9 cellular contexts compared by ENCODE assay signal in the genomic region with DNA sequence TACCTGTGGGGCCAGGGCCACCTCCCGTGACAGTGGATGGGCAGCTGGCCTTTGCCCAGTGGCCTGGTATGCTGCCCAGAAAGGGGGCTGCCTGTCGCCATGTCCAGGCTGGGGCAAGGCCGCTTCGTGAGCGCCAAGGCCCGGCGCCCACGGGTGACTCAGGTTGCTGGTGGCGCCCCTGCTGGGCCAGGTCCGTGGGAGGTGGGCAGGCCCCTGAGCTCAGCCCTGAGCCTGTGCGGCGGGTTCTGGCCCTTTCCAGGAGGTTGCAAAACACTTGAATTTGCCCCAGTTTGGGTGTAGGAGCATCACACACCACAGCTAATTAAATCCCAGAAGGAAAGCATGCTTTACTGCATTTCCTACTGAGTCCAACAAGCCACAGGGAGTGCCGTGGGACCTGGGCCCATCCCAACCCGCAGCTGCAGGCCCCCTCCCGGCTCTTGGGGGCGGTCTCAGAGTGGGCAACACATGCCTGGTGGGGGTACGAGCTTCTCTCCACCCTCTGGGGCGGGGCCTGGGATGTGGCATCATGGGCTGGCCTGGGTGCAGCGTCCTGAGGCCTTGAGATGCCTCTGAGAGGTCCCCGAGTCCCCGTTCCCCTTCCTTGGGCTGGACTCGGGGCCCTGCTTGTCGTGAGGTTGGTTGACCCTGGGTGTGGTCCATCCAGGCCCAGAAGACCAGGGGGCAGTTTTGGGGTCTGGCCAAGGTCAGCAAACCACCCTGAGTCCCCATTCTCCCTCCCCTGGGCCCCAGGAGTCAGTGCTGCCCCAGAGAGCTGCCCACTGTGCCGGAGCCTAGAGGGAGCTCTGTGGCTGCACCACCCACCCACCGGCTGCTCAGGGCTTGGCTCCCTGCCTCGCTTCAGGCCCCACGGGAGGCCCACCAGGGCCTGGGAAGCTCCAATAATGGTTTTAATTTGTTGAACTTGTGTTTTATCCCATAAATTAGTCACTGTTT.
DNase-seq lines count a peak whose midpoint lies in the region; ATAC-seq and TF ChIP-seq lines count a peak whose summit lies in the region.
"Had no signal": no experiment of that assay in that cellular context is flagged by ENCODE, and none has a peak within 500 bp of the region (broad histone marks: within the 10 kb centered on the region; RNA-seq: fewer than 3 reads in every experiment).

No MANE protein-coding gene starts in this region.

- TF ChIP-seq CTCF in coronary artery (IDR thresholded peaks at IDR 0.05) (no peak), mucosa of descending colon (IDR thresholded peaks at IDR 0.05) (no peak), neural progenitor cell (IDR thresholded peaks at IDR 0.05) (no peak)

- H3K27ac ChIP-seq in coronary artery = peak overlapping the region; percentile 90
- peak overlapping the region; percentile 47 to 81 for H3K27ac ChIP-seq in aorta (ENCODE audit: low read depth in 1 of 2, low read length in 2 of 2)
- H3K27ac ChIP-seq in neural progenitor cell = no peak overlapping the region

- H3K36me3 Mint-ChIP-seq in neural progenitor cell = peaks cover 5% of the 10 kb centered on the region

- H3K36me3 ChIP-seq in mucosa of descending colon (ENCODE audit: low read depth) = no peaks in the 10 kb centered on the region
- H3K36me3 ChIP-seq in aorta (ENCODE audit: control insufficient read depth in 1 of 2, insufficient read depth in 2 of 2, low read length in 1 of 2) = peaks cover 0 to 1% of the 10 kb centered on the region in 2 donors
- no peaks in the 10 kb centered on the region for H3K36me3 ChIP-seq in neural progenitor cell

- DNase-seq in Right ventricle myocardium inferior (ENCODE audit: missing footprints) (peak; percentile 59), cardiac septum (ENCODE audit: low spot score) (no peak), coronary artery (ENCODE audit: low spot score) (no peak), mucosa of descending colon (peak in 2 of 3 donors; percentile 22 to 30), aorta (peak in 1 of 2 donors; percentile 70), neural progenitor cell (ENCODE audit: low spot score) (no peak), cerebellum (ENCODE audit: low spot score) (no peak), occipital lobe (lab: John Stamatoyannopoulos, UW) (no peak)

- no peak overlapping the region for H3K4me2 ChIP-seq in neural progenitor cell

- H3K27ac Mint-ChIP-seq in neural progenitor cell = no peak overlapping the region
- H3K27ac Mint-ChIP-seq: activated naive CD4-positive, alpha-beta T cell treated with anti-CD3 and anti-CD28 coated beads, Interleukin-2, amount 50 U/mL, for 24 hours had no signal

- 22 to 24% methylated on average over 27 of the region's 27 CpGs for WGBS in aorta, 2 donors

- no peaks in the 10 kb centered on the region for H3K9me3 ChIP-seq in mucosa of descending colon
- H3K9me3 ChIP-seq in aorta (ENCODE audit: control insufficient read depth, low read length) = no peaks in the 10 kb centered on the region
- H3K9me3 ChIP-seq in neural progenitor cell (ENCODE audit: low read depth) = no peaks in the 10 kb centered on the region

- no peak for ATAC-seq in Right ventricle myocardium inferior
- peak; percentile 29 for ATAC-seq in mucosa of descending colon
- ATAC-seq in aorta (ENCODE audit: low FRiP score) = peak; percentile 71

- H3K27me3 ChIP-seq in aorta (ENCODE audit: control insufficient read depth in 1 of 2, insufficient read depth in 2 of 2, low read length in 1 of 2) = no peaks in the 10 kb centered on the region
- H3K27me3 ChIP-seq in neural progenitor cell = peaks cover 29% of the 10 kb centered on the region

- H2AFZ ChIP-seq in neural progenitor cell (replicated peaks) = no peak overlapping the region

- no peaks in the 10 kb centered on the region for H3K9me3 Mint-ChIP-seq in neural progenitor cell
- H3K9me3 Mint-ChIP-seq: activated naive CD4-positive, alpha-beta T cell treated with anti-CD3 and anti-CD28 coated beads, Interleukin-2, amount 50 U/mL, for 24 hours had no signal

- peaks cover 37% of the 10 kb centered on the region for H3K4me1 Mint-ChIP-seq in neural progenitor cell

- H3F3A ChIP-seq in neural progenitor cell (ENCODE audit: low read depth) = peaks cover 31% of the 10 kb centered on the region

- no peak overlapping the region for H3K4me3 Mint-ChIP-seq in neural progenitor cell
- H3K4me3 Mint-ChIP-seq: activated naive CD4-positive, alpha-beta T cell treated with anti-CD3 and anti-CD28 coated beads, Interleukin-2, amount 50 U/mL, for 24 hours had no signal

- intact Hi-C loops in Right ventricle myocardium inferior (cut with DNase I) (no loop called here), cardiac septum (cut with DNase I) (no loop called here), mucosa of descending colon (cut with DNase I, micrococcal nuclease) (no loop called here), aorta (cut with DNase I) (loop anchor here in 1 of 2 donors (5.0 kb wide), 2 partner anchors 43 to 58 kb away; no protein-coding TSS in a partner anchor)

- H3K4me1 ChIP-seq in mucosa of descending colon (ENCODE audit: low read depth) = no peaks in the 10 kb centered on the region
- no peaks in the 10 kb centered on the region for H3K4me1 ChIP-seq in aorta (ENCODE audit: control insufficient read depth in 1 of 2, insufficient read depth in 2 of 2, low read length in 2 of 2)
- peaks cover 35% of the 10 kb centered on the region for H3K4me1 ChIP-seq in neural progenitor cell

- no peaks in the 10 kb centered on the region for H3K79me2 ChIP-seq in neural progenitor cell (ENCODE audit: low read depth)

- H3K27me3 Mint-ChIP-seq in neural progenitor cell (ENCODE audit: insufficient read depth, low read depth) = peaks cover 15% of the 10 kb centered on the region
- H3K27me3 Mint-ChIP-seq: activated naive CD4-positive, alpha-beta T cell treated with anti-CD3 and anti-CD28 coated beads, Interleukin-2, amount 50 U/mL, for 24 hours had no signal

- H3K9ac ChIP-seq in neural progenitor cell = no peak overlapping the region

- peaks cover 44% of the 10 kb centered on the region for H4K20me1 ChIP-seq in neural progenitor cell (ENCODE audit: low read depth)

- H3K4me3 ChIP-seq in coronary artery (no peak overlapping the region), mucosa of descending colon (no peak overlapping the region), aorta (ENCODE audit: low read length in 2 of 2) (no peak overlapping the region), neural progenitor cell (no peak overlapping the region)

Comparison
In these comparisons a context has a peak if more than half of its experiments do, and no peak if none do; other contexts are left out.
1. DNase-seq: peak in Right ventricle myocardium inferior (single experiment) and mucosa of descending colon (2 of 3); none in cardiac septum (single experiment), coronary artery (single experiment), neural progenitor cell (single experiment), cerebellum (single experiment) and occipital lobe (single experiment).